1 cellular context compared by ENCODE assay signal in genomic region chrX:110268875-110269274, GRCh38.
TF ChIP-seq lines count a peak whose summit lies in the region.

No MANE protein-coding gene starts in this region.

TF ChIP-seq in HepG2, 621 proteins besides CTCF, POLR2A, EP300 and RAD21 (continued from another document):
- TF ChIP-seq ZFP91 (CRISPR knock-in tag; IDR thresholded peaks at IDR 0.05; ENCODE audit: borderline replicate concordance) (no peak), DMAP1 (CRISPR knock-in tag; IDR thresholded peaks at IDR 0.05) (no peak), PATZ1 (CRISPR knock-in tag; IDR thresholded peaks at IDR 0.05) (no peak), ZNF451 (CRISPR knock-in tag; IDR thresholded peaks at IDR 0.05) (no peak), ZNF354B (CRISPR knock-in tag; IDR thresholded peaks at IDR 0.05) (no peak), CAMTA2 (CRISPR knock-in tag; IDR thresholded peaks at IDR 0.05; ENCODE audit: borderline replicate concordance) (no peak), LRRFIP1 (CRISPR knock-in tag; conservative IDR thresholded peaks at IDR 0.05) (no peak), ISX (CRISPR knock-in tag; conservative IDR thresholded peaks at IDR 0.05) (no peak), ZNF557 (CRISPR knock-in tag; IDR thresholded peaks at IDR 0.05) (no peak), ZNF138 (CRISPR knock-in tag; IDR thresholded peaks at IDR 0.05; ENCODE audit: low read depth) (no peak)
TF ChIP-seq in HepG2: peak in this region for 0.
